ENCODE assay signal across 18 cellular contexts in genomic region chr20:59778615-59779200, GRCh38.
A peak's percentile ranks its signal among the peaks of the same experiment; 100 is the strongest.
DNase-seq lines count a peak whose midpoint lies in the region; ATAC-seq and TF ChIP-seq lines count a peak whose summit lies in the region.
"Had no signal": no experiment of that assay in that cellular context is flagged by ENCODE, and none has a peak within 500 bp of the region (broad histone marks: within the 10 kb centered on the region; RNA-seq: fewer than 3 reads in every experiment).

No MANE protein-coding gene starts in this region.

- H3K4me1 ChIP-seq in neuronal stem cell (ENCODE audit: control insufficient read depth in 2 of 2, insufficient read depth in 1 of 2, low read depth in 1 of 2, low read length in 2 of 2), result peaks cover 3 to 4% of the 10 kb centered on the region in 2 donors
- H3K4me1 ChIP-seq: Peyer's patch had no signal

- peak overlapping the region; percentile 13 for H3K18ac ChIP-seq in neuronal stem cell (ENCODE audit: low read length)

- no peak overlapping the region for H3K27ac Mint-ChIP-seq in natural killer cell
- no peak overlapping the region for H3K27ac Mint-ChIP-seq in natural killer cell treated with Interleukin-12 subunit alpha and Interleukin-12 subunit beta and Interleukin-15 and Interleukin-18, amount 100 ng/mL, for 72 hours
- no peak overlapping the region for H3K27ac Mint-ChIP-seq in activated CD8-positive, alpha-beta memory T cell treated with anti-CD3 and anti-CD28 coated beads, Interleukin-2, amount 10 ng/mL, durations not matched to agents 7 days and 5 days

- TF ChIP-seq CTCF in natural killer cell (IDR thresholded peaks at IDR 0.05), result no peak

- no peak for ATAC-seq in natural killer cell
- ATAC-seq in natural killer cell treated with Interleukin-12 subunit alpha and Interleukin-12 subunit beta and Interleukin-15 and Interleukin-18, amount 100 ng/mL, for 72 hours, result no peak
- no peak for ATAC-seq in activated CD8-positive, alpha-beta memory T cell treated with anti-CD3 and anti-CD28 coated beads, Interleukin-2, amount 10 ng/mL, durations not matched to agents 7 days and 5 days
- ATAC-seq in HG03280 (IDR thresholded peaks at IDR 0.05; ENCODE audit: unreplicated experiment), result no peak

- CTCF ChIA-PET in activated CD8-positive, alpha-beta memory T cell treated with anti-CD3 and anti-CD28 coated beads, Interleukin-2, amount 10 ng/mL, durations not matched to agents 7 days and 5 days (lab: Charles Lee), result no interaction called here

- H3K36me3 ChIP-seq in neuronal stem cell (replicated peaks in 1 of 2; ENCODE audit: control insufficient read depth in 2 of 2, insufficient read depth in 2 of 2, low read length in 2 of 2), result no peaks in the 10 kb centered on the region
- H3K36me3 ChIP-seq: Peyer's patch had no signal

- no peak overlapping the region for H2BK5ac ChIP-seq in neuronal stem cell (ENCODE audit: low read length)

- no peaks in the 10 kb centered on the region for H3K9me3 Mint-ChIP-seq in natural killer cell
- no peaks in the 10 kb centered on the region for H3K9me3 Mint-ChIP-seq in natural killer cell treated with Interleukin-12 subunit alpha and Interleukin-12 subunit beta and Interleukin-15 and Interleukin-18, amount 100 ng/mL, for 72 hours
- H3K9me3 Mint-ChIP-seq in activated CD8-positive, alpha-beta memory T cell treated with anti-CD3 and anti-CD28 coated beads, Interleukin-2, amount 10 ng/mL, durations not matched to agents 7 days and 5 days (ENCODE audit: low read depth), result no peaks in the 10 kb centered on the region

- H3K9ac ChIP-seq in neuronal stem cell (ENCODE audit: low read depth, low read length, poor library complexity), result no peak overlapping the region

- H2AFZ ChIP-seq in neuronal stem cell (ENCODE audit: low read length), result no peak overlapping the region

- peak; percentile 8 for DNase-seq in natural killer cell
- no peak for DNase-seq in natural killer cell treated with Interleukin-12 subunit alpha and Interleukin-12 subunit beta and Interleukin-15 and Interleukin-18, amount 100 ng/mL, for 72 hours (ENCODE audit: low spot score)
- DNase-seq in activated CD8-positive, alpha-beta memory T cell treated with anti-CD3 and anti-CD28 coated beads, Interleukin-2, amount 10 ng/mL, durations not matched to agents 7 days and 5 days, result peak; percentile 26
- DNase-seq in neuronal stem cell (ENCODE audit: low spot score), result no peak
- DNase-seq in OCI-M2 (lab: John Stamatoyannopoulos, UW; ENCODE audit: unreplicated experiment), result no peak
- DNase-seq in inferior parietal cortex (ENCODE audit: extremely low spot score), result no peak
- DNase-seq: AML-193, COR-L47, EL, NCI-H1105, NCI-H1694 treated with DMSO at 0.1 percent for 48 hours, NCI-H2171 treated with DMSO at 0.1 percent for 48 hours, NCI-H446 treated with DMSO at 0.1 percent for 48 hours, NCI-H774, Right ventricle myocardium superior had no signal

- H3K4me3 ChIP-seq in neuronal stem cell (ENCODE audit: low read length in 2 of 2), result no peak overlapping the region
- H3K4me3 ChIP-seq: Peyer's patch, SK-N-MC had no signal

- H4K91ac ChIP-seq in neuronal stem cell (ENCODE audit: low read depth, low read length, poor library complexity), result no peak overlapping the region

- H3K27me3 ChIP-seq in neuronal stem cell (ENCODE audit: control insufficient read depth in 3 of 3, insufficient read depth in 3 of 3, low read depth in 1 of 3, low read length in 3 of 3), result peaks cover 0 to 3% (median 0%) of the 10 kb centered on the region in 3 experiments
- H3K27me3 ChIP-seq: Peyer's patch had no signal

- H3K79me1 ChIP-seq in neuronal stem cell (ENCODE audit: low read depth, low read length), result no peaks in the 10 kb centered on the region

- H3K9me3 ChIP-seq in neuronal stem cell (replicated peaks in 1 of 2; ENCODE audit: control insufficient read depth in 2 of 2, insufficient read depth in 1 of 2, low read depth in 1 of 2, low read length in 2 of 2), result no peaks in the 10 kb centered on the region
- H3K9me3 ChIP-seq: Peyer's patch had no signal

- H2BK120ac ChIP-seq in neuronal stem cell (ENCODE audit: low read depth, low read length), result no peak overlapping the region

- H3K27me3 Mint-ChIP-seq in natural killer cell (ENCODE audit: low read depth in 2 of 2), result no peaks in the 10 kb centered on the region
- H3K27me3 Mint-ChIP-seq in natural killer cell treated with Interleukin-12 subunit alpha and Interleukin-12 subunit beta and Interleukin-15 and Interleukin-18, amount 100 ng/mL, for 72 hours, result peaks cover 0 to 3% of the 10 kb centered on the region in 2 donors
- H3K27me3 Mint-ChIP-seq in activated CD8-positive, alpha-beta memory T cell treated with anti-CD3 and anti-CD28 coated beads, Interleukin-2, amount 10 ng/mL, durations not matched to agents 7 days and 5 days, result no peaks in the 10 kb centered on the region

- H2AK5ac ChIP-seq in neuronal stem cell (ENCODE audit: low read depth, low read length), result no peak overlapping the region

- no CpG with 5 or more reads among the region's 12 CpGs for WGBS in neuronal stem cell (ENCODE audit: extremely low coverage in 2 of 2, insufficient read length in 2 of 2, insufficient replicate concordance in 1 of 2), 2 donors

- H2BK15ac ChIP-seq in neuronal stem cell (ENCODE audit: low read length), result no peak overlapping the region

- no peak overlapping the region for H3K4me2 ChIP-seq in neuronal stem cell (ENCODE audit: insufficient read depth, low read length, poor library complexity, severe bottlenecking)

- no peak overlapping the region for H4K8ac ChIP-seq in neuronal stem cell (ENCODE audit: low read depth, low read length)

- H3K36me3 Mint-ChIP-seq in natural killer cell, result no peaks in the 10 kb centered on the region
- H3K36me3 Mint-ChIP-seq in natural killer cell treated with Interleukin-12 subunit alpha and Interleukin-12 subunit beta and Interleukin-15 and Interleukin-18, amount 100 ng/mL, for 72 hours, result no peaks in the 10 kb centered on the region
- no peaks in the 10 kb centered on the region for H3K36me3 Mint-ChIP-seq in activated CD8-positive, alpha-beta memory T cell treated with anti-CD3 and anti-CD28 coated beads, Interleukin-2, amount 10 ng/mL, durations not matched to agents 7 days and 5 days

- intact Hi-C loops in natural killer cell (cut with micrococcal nuclease), result no loop called here

- H3K4ac ChIP-seq in neuronal stem cell (ENCODE audit: low read length), result no peak overlapping the region

- no peaks in the 10 kb centered on the region for H3K4me1 Mint-ChIP-seq in natural killer cell
- H3K4me1 Mint-ChIP-seq in natural killer cell treated with Interleukin-12 subunit alpha and Interleukin-12 subunit beta and Interleukin-15 and Interleukin-18, amount 100 ng/mL, for 72 hours (ENCODE audit: low read depth in 2 of 2), result no peaks in the 10 kb centered on the region
- H3K4me1 Mint-ChIP-seq in activated CD8-positive, alpha-beta memory T cell treated with anti-CD3 and anti-CD28 coated beads, Interleukin-2, amount 10 ng/mL, durations not matched to agents 7 days and 5 days, result peaks cover 6% of the 10 kb centered on the region

- H2BK12ac ChIP-seq in neuronal stem cell (ENCODE audit: low read length), result no peak overlapping the region

- no peak overlapping the region for H3K27ac ChIP-seq in neuronal stem cell (replicated peaks; ENCODE audit: low read length)
- H3K27ac ChIP-seq: Peyer's patch, SK-N-MC had no signal

- H3K4me3 Mint-ChIP-seq in natural killer cell, result no peak overlapping the region
- no peak overlapping the region for H3K4me3 Mint-ChIP-seq in natural killer cell treated with Interleukin-12 subunit alpha and Interleukin-12 subunit beta and Interleukin-15 and Interleukin-18, amount 100 ng/mL, for 72 hours
- no peak overlapping the region for H3K4me3 Mint-ChIP-seq in activated CD8-positive, alpha-beta memory T cell treated with anti-CD3 and anti-CD28 coated beads, Interleukin-2, amount 10 ng/mL, durations not matched to agents 7 days and 5 days

- no peak overlapping the region for H3K23ac ChIP-seq in neuronal stem cell (ENCODE audit: low read depth, low read length, poor library complexity)

- H3K14ac ChIP-seq in neuronal stem cell (ENCODE audit: low read length), result no peak overlapping the region

Comparison
In these comparisons a context has a peak if more than half of its experiments do, and no peak if none do; other contexts are left out.
1. DNase-seq: peak in natural killer cell (single experiment) and activated CD8-positive, alpha-beta memory T cell treated with anti-CD3 and anti-CD28 coated beads, Interleukin-2, amount 10 ng/mL, durations not matched to agents 7 days and 5 days (single experiment); none in natural killer cell treated with Interleukin-12 subunit alpha and Interleukin-12 subunit beta and Interleukin-15 and Interleukin-18, amount 100 ng/mL, for 72 hours (single experiment), neuronal stem cell (single experiment), OCI-M2 (single experiment) and inferior parietal cortex (single experiment).